ENCODE assay signal across 20 cellular contexts in the genomic region with DNA sequence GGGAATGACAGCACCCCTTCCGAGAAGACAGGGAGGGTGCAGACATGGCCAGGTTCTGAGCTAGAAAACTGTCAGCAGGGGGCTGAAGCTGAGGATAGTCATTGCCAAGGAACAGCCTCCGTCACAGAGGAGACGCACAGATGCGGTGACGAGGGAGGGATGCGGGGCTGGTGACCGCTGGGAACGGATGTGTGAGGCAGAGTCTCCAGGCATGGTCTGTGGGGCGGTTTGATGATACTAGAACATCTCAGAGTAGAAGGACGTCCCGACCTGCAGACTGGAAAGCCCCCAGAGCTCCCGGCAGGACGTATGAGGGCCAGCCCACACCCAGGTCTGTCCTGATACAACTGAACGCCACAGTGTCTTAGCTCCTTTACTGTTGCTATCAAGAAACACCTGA. TPM values are rescaled to one million over a fixed set of nuclear protein-coding genes. Genes with fewer than 3 reads are reported as not detected.
"Had no signal": no experiment of that assay in that cellular context is flagged by ENCODE, and none has a peak within 500 bp of the region (broad histone marks: within the 10 kb centered on the region; RNA-seq: fewer than 3 reads in every experiment).

No MANE protein-coding gene starts in this region.

- H3K9me3 Mint-ChIP-seq: activated naive CD4-positive, alpha-beta T cell treated with anti-CD3 and anti-CD28 coated beads, Interleukin-2, amount 50 U/mL, for 72 hours had no signal

- DNase-seq: activated CD4-positive, alpha-beta T cell treated with anti-CD3 and anti-CD28 coated beads, Interleukin-2, amount 50 U/mL, for 4 hours; activated CD4-positive, CD25-positive, alpha-beta regulatory T cell treated with anti-CD3 and anti-CD28 coated beads, Interleukin-2, amount 50 U/mL, for 72 hours; activated gamma-delta T cell; activated T-cell treated with anti-CD3 and anti-CD28 coated beads, Interleukin-2, amount 50 U/mL, for 48 hours; central memory CD4-positive, alpha-beta T cell; effector CD4-positive, alpha-beta T cell; hippocampal formation; mammary epithelial cell; stimulated activated CD4-positive, alpha-beta T cell treated with anti-CD3 and anti-CD28 coated beads, Interleukin-15, amount 100 ng/mL, for 24 hours; stimulated activated CD4-positive, alpha-beta T cell treated with anti-CD3 and anti-CD28 coated beads, Interleukin-4, amount 100 ng/mL, for 1 hour; stimulated activated naive CD4-positive, alpha-beta T cell; T1000; tibial artery had no signal

- H3K4me3 ChIP-seq: coronary artery, esophagus muscularis mucosa, left lung, tibial artery had no signal

- H3K27ac ChIP-seq: coronary artery, esophagus muscularis mucosa, left lung, tibial artery, vagina had no signal

- ATAC-seq: activated naive CD4-positive, alpha-beta T cell treated with anti-CD3 and anti-CD28 coated beads, Interleukin-2, amount 50 U/mL, for 72 hours; left lung had no signal

- FAIRE-seq: keratinocyte had no signal

- H3K9me3 ChIP-seq: esophagus muscularis mucosa, left lung, tibial artery, vagina had no signal

- H3K27me3 ChIP-seq: esophagus muscularis mucosa, left lung, tibial artery, vagina had no signal

RNA-seq across cellular contexts. Expression of a gene that starts 42.1 kb away (rescaled TPM):
- total RNA-seq: glomerular endothelial cell, mammary epithelial cell had no signal
- polyA plus RNA-seq: keratinocyte, mammary epithelial cell had no signal
